24 cellular contexts compared by ENCODE assay signal in genomic region chr2:175879679-175880078, GRCh38.
"Had no signal": no experiment of that assay in that cellular context is flagged by ENCODE, and none has a peak within 500 bp of the region (broad histone marks: within the 10 kb centered on the region; RNA-seq: fewer than 3 reads in every experiment).

No MANE protein-coding gene starts in this region.

- H3K27ac ChIP-seq: colonic mucosa, epithelial cell of prostate, esophagus squamous epithelium, gastrocnemius medialis, heart right ventricle, left lung, lower lobe of right lung had no signal

- H3K9me3 Mint-ChIP-seq: dendritic cell treated with granulocyte-macrophage colony-stimulating factor and Interleukin-4, amounts not matched to agents 40 ng/mL and 50 ng/mL, for 4 days; effector memory CD8-positive, alpha-beta T cell; endodermal cell; mesothelial cell of epicardium; naive B cell had no signal

- H3K4me1 Mint-ChIP-seq: mesothelial cell of epicardium, naive B cell had no signal

- DNase-seq: colonic mucosa; cortex of kidney; effector CD8-positive, alpha-beta T cell; effector memory CD8-positive, alpha-beta T cell; endodermal cell; erythroblast; esophagus squamous epithelium; foreskin fibroblast; gastrocnemius medialis; glutamatergic neuron; head of caudate nucleus; heart right ventricle; hippocampal formation; left cardiac atrium; left lung; left ventricle myocardium superior; lower lobe of right lung; mesenchymal stem cell; mucosa of descending colon; naive B cell had no signal

- H3K4me3 ChIP-seq: colonic mucosa, esophagus squamous epithelium, gastrocnemius medialis, heart right ventricle, left lung, lower lobe of right lung, mucosa of descending colon had no signal

- H3K36me3 ChIP-seq: colonic mucosa, esophagus squamous epithelium, gastrocnemius medialis, heart right ventricle, left lung, lower lobe of right lung had no signal

- H3K9me3 ChIP-seq: colonic mucosa, esophagus squamous epithelium, gastrocnemius medialis, heart right ventricle, left lung, lower lobe of right lung, mucosa of descending colon had no signal

- ATAC-seq: effector memory CD8-positive, alpha-beta T cell; esophagus mucosa; gastrocnemius medialis; heart right ventricle; left cardiac atrium; left lung; left ventricle myocardium superior; lower lobe of right lung; mucosa of descending colon had no signal

- H3K27me3 ChIP-seq: colonic mucosa, esophagus squamous epithelium, gastrocnemius medialis, left lung had no signal

- H3K36me3 Mint-ChIP-seq: mesothelial cell of epicardium, naive B cell had no signal

- H3K4me1 ChIP-seq: colonic mucosa, esophagus squamous epithelium, left lung, lower lobe of right lung had no signal

- H3K27ac Mint-ChIP-seq: dendritic cell treated with granulocyte-macrophage colony-stimulating factor and Interleukin-4, amounts not matched to agents 40 ng/mL and 50 ng/mL, for 4 days; effector memory CD8-positive, alpha-beta T cell; endodermal cell; mesothelial cell of epicardium; naive B cell had no signal

- H3K4me3 Mint-ChIP-seq: dendritic cell treated with granulocyte-macrophage colony-stimulating factor and Interleukin-4, amounts not matched to agents 40 ng/mL and 50 ng/mL, for 4 days; effector memory CD8-positive, alpha-beta T cell; endodermal cell; mesothelial cell of epicardium; naive B cell had no signal
